22 cellular contexts compared by ENCODE assay signal in genomic region chr14:97771340-97772045, GRCh38.
DNase-seq lines count a peak whose midpoint lies in the region; ATAC-seq, FAIRE-seq and TF ChIP-seq lines count a peak whose summit lies in the region.
"Had no signal": no experiment of that assay in that cellular context is flagged by ENCODE, and none has a peak within 500 bp of the region (broad histone marks: within the 10 kb centered on the region; RNA-seq: fewer than 3 reads in every experiment).

No MANE protein-coding gene starts in this region.

- DNase-seq in RPMI7951 (ENCODE audit: low read depth) (peak; percentile 0), mammary epithelial cell (peak; percentile 25), islet precursor cell (peak; percentile 73), urothelium cell line (ENCODE audit: low spot score) (peak; percentile 8), transverse colon (no peak)
- DNase-seq in activated naive CD8-positive, alpha-beta T cell treated with anti-CD3 and anti-CD28 coated beads for 36 hours, result no peak
- DNase-seq: activated CD4-positive, alpha-beta T cell treated with anti-CD3 and anti-CD28 coated beads for 1 hour; activated gamma-delta T cell; activated naive CD8-positive, alpha-beta T cell treated with anti-CD3 and anti-CD28 coated beads, Interleukin-2, amount 50 U/mL, for 24 hours; C1 segment of cervical spinal cord; colonic mucosa; EL; NCI-H1436 treated with DMSO at 0.1 percent for 48 hours; NCI-H510A treated with DMSO at 0.1 percent for 48 hours; psoas muscle; SJCRH30; T-cell had no signal

- H3K36me3 Mint-ChIP-seq in activated naive CD8-positive, alpha-beta T cell treated with anti-CD3 and anti-CD28 coated beads for 36 hours, result no peaks in the 10 kb centered on the region
- H3K36me3 Mint-ChIP-seq: T-cell had no signal

- ATAC-seq in GM21381 (IDR thresholded peaks at IDR 0.05; ENCODE audit: unreplicated experiment), result no peak
- ATAC-seq: activated naive CD8-positive, alpha-beta T cell treated with anti-CD3 and anti-CD28 coated beads, Interleukin-2, amount 50 U/mL, for 24 hours; psoas muscle; T-cell had no signal

- TF ChIP-seq POLR2A in transverse colon (IDR thresholded peaks at IDR 0.05), result no peak

- no peaks in the 10 kb centered on the region for H3K27me3 Mint-ChIP-seq in activated naive CD8-positive, alpha-beta T cell treated with anti-CD3 and anti-CD28 coated beads for 36 hours
- H3K27me3 Mint-ChIP-seq: activated naive CD8-positive, alpha-beta T cell treated with anti-CD3 and anti-CD28 coated beads, Interleukin-2, amount 50 U/mL, for 24 hours; IgD-negative memory B cell; T-cell had no signal

- FAIRE-seq in urothelium cell line (lab: Jason Lieb, UNC), result no peak
- FAIRE-seq: GM19239, TTC549 had no signal

- no peak overlapping the region for H3K9ac ChIP-seq in mammary epithelial cell (ENCODE audit: insufficient read depth, low read length)

- dilution Hi-C loops in mammary epithelial cell (cut with HindIII; ENCODE audit: low sequenced_read_pairs), result no loop called here

- H3K27me3 ChIP-seq in mammary epithelial cell (ENCODE audit: insufficient read depth, low read length) (no peaks in the 10 kb centered on the region), transverse colon (no peaks in the 10 kb centered on the region)
- H3K27me3 ChIP-seq: colonic mucosa, SJCRH30 had no signal

- H3K4me1 ChIP-seq in mammary epithelial cell (ENCODE audit: insufficient read depth, low read length), result no peaks in the 10 kb centered on the region
- no peaks in the 10 kb centered on the region for H3K4me1 ChIP-seq in transverse colon
- H3K4me1 ChIP-seq: colonic mucosa, psoas muscle, SJCRH30 had no signal

- no peaks in the 10 kb centered on the region for H4K20me1 ChIP-seq in mammary epithelial cell (ENCODE audit: insufficient read depth, low read length)

- H3K9me3 ChIP-seq in mammary epithelial cell (replicated peaks; ENCODE audit: insufficient read depth, low read length) (peaks cover 35% of the 10 kb centered on the region), transverse colon (no peaks in the 10 kb centered on the region)
- H3K9me3 ChIP-seq: colonic mucosa, psoas muscle, SJCRH30 had no signal

- H3K9me3 Mint-ChIP-seq in activated naive CD8-positive, alpha-beta T cell treated with anti-CD3 and anti-CD28 coated beads for 36 hours, result no peaks in the 10 kb centered on the region
- H3K9me3 Mint-ChIP-seq: activated naive CD8-positive, alpha-beta T cell treated with anti-CD3 and anti-CD28 coated beads, Interleukin-2, amount 50 U/mL, for 24 hours; T-cell had no signal

- no peak overlapping the region for H3K27ac ChIP-seq in mammary epithelial cell (ENCODE audit: insufficient read depth, low read depth, low read length)
- H3K27ac ChIP-seq in transverse colon, result no peak overlapping the region
- H3K27ac ChIP-seq: colonic mucosa, PC-9, psoas muscle, SJCRH30 had no signal

- H3K79me2 ChIP-seq in mammary epithelial cell (ENCODE audit: insufficient read depth, low read length), result no peaks in the 10 kb centered on the region

- no TSS peak for BruUV-seq in mammary epithelial cell (replicated peaks; lab: Mats Ljungman, UMichigan)

- intact Hi-C loops in mammary epithelial cell (cut with micrococcal nuclease), result no loop called here
- intact Hi-C loops in transverse colon (cut with DNase I; ENCODE audit: low total_unique reads), result no loop called here

- H3K4me2 ChIP-seq in mammary epithelial cell (ENCODE audit: insufficient read depth, low read depth, low read length), result no peak overlapping the region
- H3K4me2 ChIP-seq: PC-9 had no signal

- H3K4me3 ChIP-seq in mammary epithelial cell (replicated peaks in 1 of 3; ENCODE audit: insufficient read depth in 1 of 3, low read depth in 2 of 3, low read length in 3 of 3) (no peak overlapping the region), transverse colon (no peak overlapping the region)
- H3K4me3 ChIP-seq: colonic mucosa, PC-9, psoas muscle, SJCRH30 had no signal

- in situ Hi-C loops in mammary epithelial cell (cut with MboI; ENCODE audit: low sequenced_read_pairs in 2 of 2) (no loop called here), transverse colon (cut with MboI; ENCODE audit: low pct_ligation_motif_present in 1 of 4, low pct_unique_long_range_greater_than_20kb in 1 of 4, low sequenced_read_pairs in 3 of 4) (no loop called here)

- CTCF ChIA-PET in mammary epithelial cell (lab: Charles Lee; ENCODE audit: low non-redundant PET), result no interaction called here

- H3K4me3 Mint-ChIP-seq in activated naive CD8-positive, alpha-beta T cell treated with anti-CD3 and anti-CD28 coated beads for 36 hours, result no peak overlapping the region
- H3K4me3 Mint-ChIP-seq: activated naive CD8-positive, alpha-beta T cell treated with anti-CD3 and anti-CD28 coated beads, Interleukin-2, amount 50 U/mL, for 24 hours; IgD-negative memory B cell; T-cell had no signal

- no peak overlapping the region for H2AFZ ChIP-seq in mammary epithelial cell (ENCODE audit: low read depth, low read length)
- H2AFZ ChIP-seq: PC-9 had no signal

- no peaks in the 10 kb centered on the region for H3K4me1 Mint-ChIP-seq in activated naive CD8-positive, alpha-beta T cell treated with anti-CD3 and anti-CD28 coated beads for 36 hours
- H3K4me1 Mint-ChIP-seq: activated naive CD8-positive, alpha-beta T cell treated with anti-CD3 and anti-CD28 coated beads, Interleukin-2, amount 50 U/mL, for 24 hours had no signal

- 10% methylated on average over 7 of the region's 8 CpGs for WGBS in mammary epithelial cell (ENCODE audit: low coverage, missing lambda C conversion rate)
- WGBS in transverse colon (ENCODE audit: low coverage in 1 of 2), 2 donors, result 70 to 78% methylated on average over 3 to 8 of the region's 8 CpGs

- TF ChIP-seq CTCF in mammary epithelial cell (conservative IDR thresholded peaks at IDR 0.05 in 1 of 2, IDR thresholded peaks at IDR 0.05 in 1 of 2; ENCODE audit: extremely low read depth in 1 of 2, insufficient read depth in 1 of 2, low read depth in 1 of 2, low read length in 2 of 2) (no peak), transverse colon (IDR thresholded peaks at IDR 0.05) (no peak)

- H3K36me3 ChIP-seq in mammary epithelial cell (ENCODE audit: insufficient read depth, low read length) (no peaks in the 10 kb centered on the region), transverse colon (no peaks in the 10 kb centered on the region)
- H3K36me3 ChIP-seq: colonic mucosa, SJCRH30 had no signal

- TF ChIP-seq EP300 in transverse colon (IDR thresholded peaks at IDR 0.05; ENCODE audit: low read depth), result no peak

- no peak overlapping the region for H3K27ac Mint-ChIP-seq in activated naive CD8-positive, alpha-beta T cell treated with anti-CD3 and anti-CD28 coated beads for 36 hours
- H3K27ac Mint-ChIP-seq: activated naive CD8-positive, alpha-beta T cell treated with anti-CD3 and anti-CD28 coated beads, Interleukin-2, amount 50 U/mL, for 24 hours; IgD-negative memory B cell; T-cell had no signal

Comparison
In these comparisons a context has a peak if more than half of its experiments do, and no peak if none do; other contexts are left out.
1. DNase-seq: peak in RPMI7951 (single experiment), mammary epithelial cell (single experiment), islet precursor cell (single experiment) and urothelium cell line (single experiment); none in activated naive CD8-positive, alpha-beta T cell treated with anti-CD3 and anti-CD28 coated beads for 36 hours (single experiment) and transverse colon (single experiment).